2 cellular contexts compared by ENCODE assay signal in genomic region chr18:46095532-46095931, GRCh38.
TF ChIP-seq lines count a peak whose summit lies in the region.

No MANE protein-coding gene starts in this region.

TF ChIP-seq in HepG2, 621 proteins besides CTCF, POLR2A, EP300 and RAD21:
- TF ChIP-seq ZFP36L2 (CRISPR knock-in tag; IDR thresholded peaks at IDR 0.05) (no peak), ZFY (CRISPR knock-in tag; IDR thresholded peaks at IDR 0.05) (no peak), ZNF770 (CRISPR knock-in tag; IDR thresholded peaks at IDR 0.05) (peak; percentile 60; the same call in 1 of the 2 replicates)

TF ChIP-seq in WTC11, 78 proteins besides CTCF, POLR2A, EP300 and RAD21:
- no peak for TF ChIP-seq STAT6 (CRISPR knock-in tag; conservative IDR thresholded peaks at IDR 0.05; ENCODE audit: low read depth)
- TF ChIP-seq ZNF232 (CRISPR knock-in tag; IDR thresholded peaks at IDR 0.05) = no peak
- no peak for TF ChIP-seq NFE2L1 (CRISPR knock-in tag; IDR thresholded peaks at IDR 0.05)
- no peak for TF ChIP-seq USF1 (CRISPR knock-in tag; IDR thresholded peaks at IDR 0.05)
- no peak for TF ChIP-seq FOXK1 (CRISPR knock-in tag; IDR thresholded peaks at IDR 0.05)
- TF ChIP-seq ERG (CRISPR knock-in tag; IDR thresholded peaks at IDR 0.05) = no peak
- no peak for TF ChIP-seq AFF4 (CRISPR knock-in tag; IDR thresholded peaks at IDR 0.05; ENCODE audit: borderline replicate concordance)
- no peak for TF ChIP-seq ARID4B (CRISPR knock-in tag; IDR thresholded peaks at IDR 0.05; ENCODE audit: borderline replicate concordance)
- no peak for TF ChIP-seq ATF1 (CRISPR knock-in tag; IDR thresholded peaks at IDR 0.05)
- no peak for TF ChIP-seq CREB1 (CRISPR knock-in tag; IDR thresholded peaks at IDR 0.05)
- TF ChIP-seq ZMAT4 (CRISPR knock-in tag; IDR thresholded peaks at IDR 0.05) = no peak
- TF ChIP-seq CDX4 (CRISPR knock-in tag; IDR thresholded peaks at IDR 0.05; ENCODE audit: borderline replicate concordance) = no peak
